1 cellular context compared by ENCODE assay signal in the genomic region with DNA sequence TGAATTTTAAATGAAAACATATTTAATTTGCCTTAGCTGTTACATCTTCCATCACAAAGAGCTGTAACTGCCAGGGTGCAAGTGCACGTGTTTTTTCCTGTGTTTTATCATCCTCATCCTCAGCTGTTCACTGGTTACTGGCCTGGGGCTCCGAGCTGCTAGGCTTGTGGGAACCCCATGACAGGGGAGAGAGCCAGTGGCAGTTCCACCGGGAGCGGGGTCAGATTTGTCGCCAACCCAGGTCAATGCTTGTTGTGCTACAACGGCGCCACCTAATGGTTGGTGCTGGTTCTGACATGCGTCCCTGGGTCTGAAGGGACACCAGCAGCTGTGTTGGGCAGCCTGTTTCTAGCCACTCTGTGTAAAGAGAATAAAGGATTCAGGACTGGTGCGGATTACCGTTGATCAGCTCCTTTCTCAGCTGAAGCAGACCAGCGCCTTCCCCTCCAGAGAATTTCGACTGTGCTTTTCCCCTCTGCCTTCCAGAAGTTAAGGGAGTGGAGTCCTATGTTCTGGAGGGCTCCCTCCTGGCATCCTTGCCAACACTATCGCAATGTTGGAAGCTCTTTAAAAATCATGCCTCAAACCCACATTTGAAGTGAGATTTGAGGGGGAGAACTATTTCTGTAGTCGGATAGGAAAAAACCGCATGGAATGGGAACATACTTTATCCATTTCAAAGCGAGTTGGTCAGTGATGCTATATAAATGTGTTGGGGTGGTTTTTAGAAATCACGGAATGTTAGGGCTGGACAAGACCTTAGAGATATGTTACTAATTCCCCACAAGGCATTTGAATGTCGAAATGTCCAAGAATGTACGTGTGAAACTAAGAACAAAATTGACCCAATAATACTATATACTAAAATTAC.
TF ChIP-seq lines count a peak whose summit lies in the region.

No MANE protein-coding gene starts in this region.

TF ChIP-seq in HEK293, 187 proteins besides CTCF, POLR2A, EP300 and RAD21 (continued from another document):
- TF ChIP-seq ZNF488 (tag by site-specific recombination; IDR thresholded peaks at IDR 0.05), result no peak
- peak; percentile 93 for TF ChIP-seq ZNF2 (tag by site-specific recombination; IDR thresholded peaks at IDR 0.05)
- TF ChIP-seq ZNF37A (tag by site-specific recombination; IDR thresholded peaks at IDR 0.05), result no peak
- no peak for TF ChIP-seq ZNF19 (tag by site-specific recombination; IDR thresholded peaks at IDR 0.05; ENCODE audit: low read depth)
- TF ChIP-seq GFI1B (tag by site-specific recombination; IDR thresholded peaks at IDR 0.05), result peak; percentile 90
- peak; percentile 99 for TF ChIP-seq ZNF654 (tag by site-specific recombination; IDR thresholded peaks at IDR 0.05; ENCODE audit: low read depth)
- 0 out of 2 replicates have a peak, but pooled peaks have one; percentile 32 for TF ChIP-seq ZNF629 (tag by site-specific recombination; IDR thresholded peaks at IDR 0.05)
- TF ChIP-seq ZNF354C (tag by site-specific recombination; IDR thresholded peaks at IDR 0.05; ENCODE audit: borderline replicate concordance, low read depth), result no peak
- TF ChIP-seq OSR2 (tag by site-specific recombination; IDR thresholded peaks at IDR 0.05), result peak; percentile 36; the same call in 1 of the 2 replicates
- TF ChIP-seq ZSCAN23 (tag by site-specific recombination; IDR thresholded peaks at IDR 0.05), result no peak
- TF ChIP-seq ZBTB1 (tag by site-specific recombination; IDR thresholded peaks at IDR 0.05), result no peak
- no peak for TF ChIP-seq ZNF548 (tag by site-specific recombination; IDR thresholded peaks at IDR 0.05)
- TF ChIP-seq SP7 (tag by site-specific recombination; IDR thresholded peaks at IDR 0.05), result peak; percentile 59; the same call in 1 of the 2 replicates
- TF ChIP-seq KLF16 (tag by site-specific recombination; IDR thresholded peaks at IDR 0.05), result no peak
- no peak for TF ChIP-seq ZNF140 (tag by site-specific recombination; IDR thresholded peaks at IDR 0.05)
- no peak for TF ChIP-seq ZNF211 (tag by site-specific recombination; IDR thresholded peaks at IDR 0.05; ENCODE audit: low read depth)
- TF ChIP-seq ZNF677 (tag by site-specific recombination; IDR thresholded peaks at IDR 0.05), result no peak
- TF ChIP-seq ZNF510 (tag by site-specific recombination; IDR thresholded peaks at IDR 0.05; ENCODE audit: insufficient replicate concordance), result no peak
- TF ChIP-seq ZNF558 (tag by site-specific recombination; IDR thresholded peaks at IDR 0.05), result no peak
- no peak for TF ChIP-seq ZNF214 (tag by site-specific recombination; IDR thresholded peaks at IDR 0.05; ENCODE audit: borderline replicate concordance)
- TF ChIP-seq ZNF658 (tag by site-specific recombination; IDR thresholded peaks at IDR 0.05), result no peak
- TF ChIP-seq KLF7 (tag by site-specific recombination; IDR thresholded peaks at IDR 0.05; ENCODE audit: borderline replicate concordance), result no peak
- TF ChIP-seq REPIN1 (tag by site-specific recombination; IDR thresholded peaks at IDR 0.05; ENCODE audit: low read depth), result no peak
- 0 out of 2 replicates have a peak, but pooled peaks have one; percentile 55 for TF ChIP-seq ZNF561 (tag by site-specific recombination; IDR thresholded peaks at IDR 0.05; ENCODE audit: borderline replicate concordance)
- no peak for TF ChIP-seq ZNF704 (tag by site-specific recombination; IDR thresholded peaks at IDR 0.05)
- TF ChIP-seq, protein P1, sequence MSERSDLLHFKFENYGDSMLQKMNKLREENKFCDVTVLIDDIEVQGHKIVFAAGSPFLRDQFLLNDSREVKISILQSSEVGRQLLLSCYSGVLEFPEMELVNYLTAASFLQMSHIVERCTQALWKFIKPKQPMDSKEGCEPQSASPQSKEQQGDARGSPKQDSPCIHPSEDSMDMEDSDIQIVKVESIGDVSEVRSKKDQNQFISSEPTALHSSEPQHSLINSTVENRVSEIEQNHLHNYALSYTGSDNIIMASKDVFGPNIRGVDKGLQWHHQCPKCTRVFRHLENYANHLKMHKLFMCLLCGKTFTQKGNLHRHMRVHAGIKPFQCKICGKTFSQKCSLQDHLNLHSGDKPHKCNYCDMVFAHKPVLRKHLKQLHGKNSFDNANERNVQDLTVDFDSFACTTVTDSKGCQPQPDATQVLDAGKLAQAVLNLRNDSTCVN (tag by site-specific recombination; optimal IDR thresholded peaks at IDR 0.05), result no peak
- TF ChIP-seq ZBTB20 (tag by site-specific recombination; IDR thresholded peaks at IDR 0.05), result no peak
- no peak for TF ChIP-seq ZNF175 (tag by site-specific recombination; IDR thresholded peaks at IDR 0.05)
- TF ChIP-seq, protein P2, sequence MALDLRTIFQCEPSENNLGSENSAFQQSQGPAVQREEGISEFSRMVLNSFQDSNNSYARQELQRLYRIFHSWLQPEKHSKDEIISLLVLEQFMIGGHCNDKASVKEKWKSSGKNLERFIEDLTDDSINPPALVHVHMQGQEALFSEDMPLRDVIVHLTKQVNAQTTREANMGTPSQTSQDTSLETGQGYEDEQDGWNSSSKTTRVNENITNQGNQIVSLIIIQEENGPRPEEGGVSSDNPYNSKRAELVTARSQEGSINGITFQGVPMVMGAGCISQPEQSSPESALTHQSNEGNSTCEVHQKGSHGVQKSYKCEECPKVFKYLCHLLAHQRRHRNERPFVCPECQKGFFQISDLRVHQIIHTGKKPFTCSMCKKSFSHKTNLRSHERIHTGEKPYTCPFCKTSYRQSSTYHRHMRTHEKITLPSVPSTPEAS (tag by site-specific recombination; IDR thresholded peaks at IDR 0.05), result no peak
- TF ChIP-seq, protein P3, sequence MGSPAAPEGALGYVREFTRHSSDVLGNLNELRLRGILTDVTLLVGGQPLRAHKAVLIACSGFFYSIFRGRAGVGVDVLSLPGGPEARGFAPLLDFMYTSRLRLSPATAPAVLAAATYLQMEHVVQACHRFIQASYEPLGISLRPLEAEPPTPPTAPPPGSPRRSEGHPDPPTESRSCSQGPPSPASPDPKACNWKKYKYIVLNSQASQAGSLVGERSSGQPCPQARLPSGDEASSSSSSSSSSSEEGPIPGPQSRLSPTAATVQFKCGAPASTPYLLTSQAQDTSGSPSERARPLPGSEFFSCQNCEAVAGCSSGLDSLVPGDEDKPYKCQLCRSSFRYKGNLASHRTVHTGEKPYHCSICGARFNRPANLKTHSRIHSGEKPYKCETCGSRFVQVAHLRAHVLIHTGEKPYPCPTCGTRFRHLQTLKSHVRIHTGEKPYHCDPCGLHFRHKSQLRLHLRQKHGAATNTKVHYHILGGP (tag by site-specific recombination; IDR thresholded peaks at IDR 0.05), result no peak
- TF ChIP-seq ZEB2 (tag by site-specific recombination; IDR thresholded peaks at IDR 0.05), result no peak
